Comparison of ENCODE assay signal across 8 cellular contexts in the genomic region with DNA sequence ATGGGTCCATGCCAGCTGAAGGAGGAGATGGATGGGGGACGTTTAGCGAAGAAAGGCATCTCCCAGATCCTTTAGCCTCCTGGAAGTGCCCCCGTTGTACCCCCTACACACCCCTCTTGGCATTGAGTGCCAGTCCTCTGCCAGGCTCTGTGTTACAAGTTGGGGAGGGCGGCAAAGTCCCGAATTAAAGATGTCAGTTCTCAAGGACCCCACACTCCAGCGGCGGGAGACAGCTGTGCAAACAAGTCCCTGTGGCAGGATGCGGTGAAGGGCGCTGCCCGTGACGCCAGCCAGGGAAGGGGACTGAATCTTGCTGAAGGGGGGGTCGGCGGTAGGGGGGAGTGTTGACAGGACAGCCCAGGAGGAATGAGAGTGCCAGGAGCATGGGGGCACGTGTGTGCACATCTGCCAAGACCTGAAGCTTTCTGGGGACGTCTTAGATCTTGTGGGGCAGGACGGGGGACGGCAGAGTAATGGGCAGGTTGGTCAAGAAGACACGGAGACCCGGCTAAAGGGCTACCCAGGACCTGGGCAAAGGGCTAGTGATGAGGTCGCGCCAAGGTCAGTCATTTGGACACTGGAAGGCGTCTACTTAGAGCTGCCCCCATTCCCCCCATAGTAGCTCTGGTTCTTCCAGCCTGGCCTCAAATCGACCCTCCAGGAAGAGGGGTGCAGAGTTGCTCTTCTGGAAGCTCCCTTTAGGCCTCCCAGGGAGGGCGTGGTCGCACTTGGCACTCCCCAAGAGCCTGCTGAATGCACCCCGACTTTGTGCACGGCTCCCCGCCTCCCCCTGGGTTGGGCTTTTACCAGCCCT. TPM values are rescaled to one million over a fixed set of nuclear protein-coding genes. Genes with fewer than 3 reads are reported as not detected.
DNase-seq lines count a peak whose midpoint lies in the region; ATAC-seq, FAIRE-seq and TF ChIP-seq lines count a peak whose summit lies in the region.

No MANE protein-coding gene starts in this region.

- peaks cover 27% of the 10 kb centered on the region for H3K4me1 ChIP-seq in OCI-LY3 (ENCODE audit: low read length)
- H3K4me1 ChIP-seq in fibroblast of lung (ENCODE audit: control insufficient read depth, extremely low read depth, insufficient read depth, low read length) = peaks cover 18% of the 10 kb centered on the region
- H3K4me1 ChIP-seq in tibial nerve = peaks cover 0 to 36% (median 29%) of the 10 kb centered on the region in 4 donors

- DNase-seq in AML-193 (lab: John Stamatoyannopoulos, UW) (peak; percentile 27 to 46), HTR-8/SVneo (ENCODE audit: insufficient read length, low spot score) (peak; percentile 41), fibroblast of lung (ENCODE audit: low read depth in 2 of 2) (peak; percentile 60 to 69), tibial nerve (ENCODE audit: low spot score in 2 of 2) (peak; percentile 63 to 68)
- DNase-seq in activated T-helper 1 cell treated with anti-CD3 and anti-CD28 coated beads, Interleukin-2, amount 50 U/mL, for 16 hours (ENCODE audit: low read depth in 1 of 2, low spot score in 1 of 2) = peak; percentile 48 to 58
- DNase-seq in natural killer cell treated with Interleukin-12 subunit alpha and Interleukin-12 subunit beta and Interleukin-15 and Interleukin-18, amount 100 ng/mL, for 72 hours (ENCODE audit: low spot score) = peak; percentile 78

- H3K27me3 ChIP-seq in OCI-LY3 (ENCODE audit: low read depth, low read length) (no peaks in the 10 kb centered on the region), fibroblast of lung (ENCODE audit: control insufficient read depth, insufficient read depth, low read length) (no peaks in the 10 kb centered on the region), tibial nerve (no peaks in the 10 kb centered on the region)

- H3K79me2 ChIP-seq in OCI-LY3 (ENCODE audit: low read length) = peaks cover 16% of the 10 kb centered on the region
- H3K79me2 ChIP-seq in fibroblast of lung (ENCODE audit: control insufficient read depth, insufficient read depth, low read length) = peaks cover 18% of the 10 kb centered on the region

- H3K27ac ChIP-seq in OCI-LY3 (ENCODE audit: low read length) (peak overlapping the region; percentile 77), fibroblast of lung (ENCODE audit: insufficient read depth, low read length) (peak overlapping the region; percentile 81), tibial nerve (peak overlapping the region; percentile 96 to 100 (median 98))

- H4K20me1 ChIP-seq in OCI-LY3 (ENCODE audit: insufficient read depth, low read length) (no peaks in the 10 kb centered on the region; the same call in 1 of the 2 replicates), fibroblast of lung (ENCODE audit: control insufficient read depth, extremely low read depth, insufficient read depth, low read length) (no peaks in the 10 kb centered on the region)

- H3K27me3 Mint-ChIP-seq in natural killer cell treated with Interleukin-12 subunit alpha and Interleukin-12 subunit beta and Interleukin-15 and Interleukin-18, amount 100 ng/mL, for 72 hours = no peaks in the 10 kb centered on the region

- TF ChIP-seq POLR2A in tibial nerve (IDR thresholded peaks at IDR 0.05) = no peak

- H3K4me3 ChIP-seq in OCI-LY3 (ENCODE audit: low read length) (peak overlapping the region; percentile 94), fibroblast of lung (replicated peaks in 1 of 4; ENCODE audit: control extremely low read depth in 1 of 4, insufficient read depth in 1 of 4, low read depth in 3 of 4, low read length in 4 of 4) (peak overlapping the region; percentile 47 to 96 (median 60)), tibial nerve (peak overlapping the region; percentile 72 to 98 (median 88))

- H3K36me3 Mint-ChIP-seq in natural killer cell treated with Interleukin-12 subunit alpha and Interleukin-12 subunit beta and Interleukin-15 and Interleukin-18, amount 100 ng/mL, for 72 hours = no peaks in the 10 kb centered on the region

- H3K9ac ChIP-seq in OCI-LY3 (ENCODE audit: low read length) (peak overlapping the region; percentile 84), fibroblast of lung (ENCODE audit: insufficient read depth, low read length) (peak overlapping the region; percentile 76)

- no peaks in the 10 kb centered on the region for H3K36me3 ChIP-seq in OCI-LY3 (replicated peaks; ENCODE audit: low read depth, low read length)
- H3K36me3 ChIP-seq in fibroblast of lung (ENCODE audit: control insufficient read depth, insufficient read depth, low read length) = no peaks in the 10 kb centered on the region
- peaks cover 0 to 6% (median 0%) of the 10 kb centered on the region in 3 donors for H3K36me3 ChIP-seq in tibial nerve

- 0 out of 2 replicates have a peak overlapping the region, but pooled peaks have one; percentile 94 for H2AFZ ChIP-seq in OCI-LY3 (ENCODE audit: low read depth, low read length)
- H2AFZ ChIP-seq in fibroblast of lung (ENCODE audit: low read length) = peak overlapping the region; percentile 41

- no peak for TF ChIP-seq EP300 in tibial nerve (IDR thresholded peaks at IDR 0.05)

- peaks cover 38 to 49% of the 10 kb centered on the region in 2 donors for H3K4me1 Mint-ChIP-seq in natural killer cell treated with Interleukin-12 subunit alpha and Interleukin-12 subunit beta and Interleukin-15 and Interleukin-18, amount 100 ng/mL, for 72 hours (ENCODE audit: low read depth in 2 of 2)

- no peaks in the 10 kb centered on the region for H3K9me3 Mint-ChIP-seq in natural killer cell treated with Interleukin-12 subunit alpha and Interleukin-12 subunit beta and Interleukin-15 and Interleukin-18, amount 100 ng/mL, for 72 hours

- peak overlapping the region; percentile 89 to 95 for H3K27ac Mint-ChIP-seq in natural killer cell treated with Interleukin-12 subunit alpha and Interleukin-12 subunit beta and Interleukin-15 and Interleukin-18, amount 100 ng/mL, for 72 hours

- TF ChIP-seq CTCF in OCI-LY3 (IDR thresholded peaks at IDR 0.05; ENCODE audit: low read depth, low read length) = no peak
- TF ChIP-seq CTCF in fibroblast of lung (conservative IDR thresholded peaks at IDR 0.05 in 1 of 2, IDR thresholded peaks at IDR 0.05 in 1 of 2; ENCODE audit: low read depth in 1 of 2, low read length in 2 of 2) = no peak
- TF ChIP-seq CTCF in tibial nerve (IDR thresholded peaks at IDR 0.05) = no peak

- peak overlapping the region; percentile 85 for H3K4me3 Mint-ChIP-seq in natural killer cell treated with Interleukin-12 subunit alpha and Interleukin-12 subunit beta and Interleukin-15 and Interleukin-18, amount 100 ng/mL, for 72 hours

- H3K9me3 ChIP-seq in OCI-LY3 (ENCODE audit: insufficient read depth, low read length) = no peaks in the 10 kb centered on the region
- no peaks in the 10 kb centered on the region for H3K9me3 ChIP-seq in fibroblast of lung (ENCODE audit: control insufficient read depth, insufficient read depth, low read depth, low read length)
- no peaks in the 10 kb centered on the region for H3K9me3 ChIP-seq in tibial nerve

- peak in 1 of 2 donors; percentile 1 for ATAC-seq in natural killer cell treated with Interleukin-12 subunit alpha and Interleukin-12 subunit beta and Interleukin-15 and Interleukin-18, amount 100 ng/mL, for 72 hours
- ATAC-seq in HG03342 (IDR thresholded peaks at IDR 0.05; ENCODE audit: unreplicated experiment) = no peak

- 1 to 2% methylated on average over 23 to 27 of the region's 28 CpGs for WGBS in tibial nerve, 2 donors

- H3K4me2 ChIP-seq in OCI-LY3 (ENCODE audit: low read length) (peak overlapping the region; percentile 94), fibroblast of lung (ENCODE audit: extremely low read depth, insufficient read depth, low read length) (peak overlapping the region; percentile 99)

- FAIRE-seq in HTR-8/SVneo (lab: Jason Lieb, UNC) = no peak

RNA-seq across cellular contexts. Expression of gene CTDSP1, which starts 2.8 kb away (rescaled TPM):
- total RNA-seq in fibroblast of lung (40.6 and 45.4 TPM in 2 replicates), tibial nerve (100 to 1,000 TPM; 122 to 164 (median 140) TPM)
- polyA plus RNA-seq in fibroblast of lung = 69.6 and 71.6 TPM in 2 replicates
- 70.4 and 72.5 TPM in 2 replicates for polyA plus RNA-seq in fibroblast of lung (2012)
- polyA minus RNA-seq in fibroblast of lung (ENCODE audit: low replicate concordance) = 344 and 363 TPM in 2 replicates
- 100 to 1,000 TPM in 1 of 2 donors, 10 to 100 TPM in 1; 92.5 to 106 TPM for total RNA-seq in natural killer cell treated with Interleukin-12 subunit alpha and Interleukin-12 subunit beta and Interleukin-15 and Interleukin-18, amount 100 ng/mL, for 72 hours

RNA-seq across cellular contexts. Expression of gene SLC11A1, which starts 14.8 kb away (rescaled TPM):
- total RNA-seq in fibroblast of lung (0.17 and 0.26 TPM in 2 replicates), tibial nerve (100 to 1,000 TPM in 1 of 4 donors, 10 to 100 TPM in 3; 19.0 to 213 (median 52.9) TPM)
- polyA plus RNA-seq in fibroblast of lung = 0.02 and 0.03 TPM in 2 replicates
- 0.06 and 0.09 TPM in 2 replicates for polyA plus RNA-seq in fibroblast of lung (2012)
- polyA minus RNA-seq in fibroblast of lung (ENCODE audit: low replicate concordance) = not detected in 2 replicates
- under 1 TPM in 1 of 2 donors, not detected in 1; 0.11 TPM for total RNA-seq in natural killer cell treated with Interleukin-12 subunit alpha and Interleukin-12 subunit beta and Interleukin-15 and Interleukin-18, amount 100 ng/mL, for 72 hours

RNA-seq across cellular contexts. Expression of gene VIL1, which starts 22.0 kb away (rescaled TPM):
- total RNA-seq in fibroblast of lung = not detected in 2 replicates
- not detected in 2 replicates for polyA plus RNA-seq in fibroblast of lung
- not detected in 2 replicates for polyA plus RNA-seq in fibroblast of lung (2012)
- polyA minus RNA-seq in fibroblast of lung (ENCODE audit: low replicate concordance) = not detected in 2 replicates
- total RNA-seq in natural killer cell treated with Interleukin-12 subunit alpha and Interleukin-12 subunit beta and Interleukin-15 and Interleukin-18, amount 100 ng/mL, for 72 hours = under 1 TPM in 1 of 2 donors, not detected in 1; 0.10 TPM
- not detected for total RNA-seq in tibial nerve

RNA-seq across cellular contexts. Expression of gene CATIP, which starts 40.2 kb away (rescaled TPM):
- total RNA-seq in fibroblast of lung (under 0.01 and 0.17 TPM in 2 replicates), tibial nerve (not detected)
- polyA plus RNA-seq in fibroblast of lung = not detected in 2 replicates
- not detected in 2 replicates for polyA plus RNA-seq in fibroblast of lung (2012)
- polyA minus RNA-seq in fibroblast of lung (ENCODE audit: low replicate concordance) = not detected in 2 replicates
- not detected for total RNA-seq in natural killer cell treated with Interleukin-12 subunit alpha and Interleukin-12 subunit beta and Interleukin-15 and Interleukin-18, amount 100 ng/mL, for 72 hours

Comparison
In these comparisons a context has a peak if more than half of its experiments do, and no peak if none do; other contexts are left out.
1. RNA of gene SLC11A1, which starts 14.8 kb away (total RNA-seq): 19.0 to 213 TPM in tibial nerve; 0.17 to 0.26 TPM in fibroblast of lung and 0.11 TPM in natural killer cell treated with Interleukin-12 subunit alpha and Interleukin-12 subunit beta and Interleukin-15 and Interleukin-18, amount 100 ng/mL, for 72 hours; every median in the first group is over 10 times any median in the second.
2. Peak in every context shown above with its lines, with median percentiles within 50 percentile points of each other: DNase-seq, H3K27ac ChIP-seq and H3K4me3 ChIP-seq.